Comparison of ENCODE assay signal across 1 cellular context in genomic region chr10:119826777-119827176, GRCh38.
A peak's percentile ranks its signal among the peaks of the same experiment; 100 is the strongest.
TF ChIP-seq lines count a peak whose summit lies in the region.

No MANE protein-coding gene starts in this region.

TF ChIP-seq in IMR-90, 13 proteins besides CTCF, POLR2A, EP300 and RAD21:
- TF ChIP-seq MAFK (IDR thresholded peaks at IDR 0.05; ENCODE audit: low read depth, low read length) (no peak), FOS (IDR thresholded peaks at IDR 0.05; ENCODE audit: low read depth, low read length) (0 out of 2 replicates have a peak, but pooled peaks have one; percentile 3)
